ENCODE assay signal across 1 cellular context in the genomic region with DNA sequence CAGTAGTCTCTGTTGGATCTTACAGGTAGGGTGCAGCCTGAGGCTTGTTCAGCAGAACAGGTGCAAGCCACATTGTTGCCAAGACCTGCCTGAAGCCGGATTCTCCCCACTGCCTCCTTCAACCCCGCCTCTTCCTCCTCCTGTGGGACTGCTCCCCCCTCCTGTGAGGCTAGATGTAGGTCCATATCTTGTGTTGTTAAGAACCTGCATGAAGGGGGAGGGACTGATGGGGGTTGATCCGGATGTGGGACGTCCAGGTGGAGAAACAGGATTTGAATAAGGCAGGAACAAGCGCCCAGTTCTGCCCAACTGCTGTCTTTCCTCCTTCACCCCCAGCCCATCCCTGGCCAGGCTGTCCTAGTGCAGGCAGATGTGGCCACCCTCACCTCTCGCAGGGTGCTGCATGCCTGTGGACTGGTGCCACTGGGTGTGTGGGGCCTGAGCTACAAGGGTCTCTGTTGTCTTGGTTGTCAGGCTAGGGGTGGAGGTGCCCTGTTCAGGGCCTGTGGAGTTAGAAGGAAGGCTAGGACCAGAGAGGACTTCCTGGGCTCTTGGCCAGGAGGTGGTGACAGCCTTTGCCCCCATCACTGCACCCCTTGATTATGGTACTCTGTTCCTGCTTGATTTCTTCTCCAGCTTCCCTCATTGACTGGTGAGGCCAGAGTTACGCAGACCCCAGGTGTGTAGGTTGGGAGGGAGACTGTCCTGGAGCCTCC.
TF ChIP-seq lines count a peak whose summit lies in the region.

No MANE protein-coding gene starts in this region.

TF ChIP-seq in WTC11, 78 proteins besides CTCF, POLR2A, EP300 and RAD21 (continued from another document):
- TF ChIP-seq TEAD4 (CRISPR knock-in tag; IDR thresholded peaks at IDR 0.05) (no peak), ZNF416 (CRISPR knock-in tag; IDR thresholded peaks at IDR 0.05) (no peak), FOXJ3 (CRISPR knock-in tag; IDR thresholded peaks at IDR 0.05; ENCODE audit: borderline replicate concordance) (no peak), CREM (CRISPR knock-in tag; IDR thresholded peaks at IDR 0.05) (no peak), FOXK1 (CRISPR knock-in tag; IDR thresholded peaks at IDR 0.05) (no peak), TP53 (CRISPR knock-in tag; IDR thresholded peaks at IDR 0.05) (no peak), JAZF1 (CRISPR knock-in tag; IDR thresholded peaks at IDR 0.05) (no peak), MYBL2 (CRISPR knock-in tag; IDR thresholded peaks at IDR 0.05) (no peak), E2F4 (CRISPR knock-in tag; IDR thresholded peaks at IDR 0.05; ENCODE audit: borderline replicate concordance, low read depth) (no peak), ATF6 (CRISPR knock-in tag; IDR thresholded peaks at IDR 0.05) (no peak)
- TF ChIP-seq, protein P1, sequence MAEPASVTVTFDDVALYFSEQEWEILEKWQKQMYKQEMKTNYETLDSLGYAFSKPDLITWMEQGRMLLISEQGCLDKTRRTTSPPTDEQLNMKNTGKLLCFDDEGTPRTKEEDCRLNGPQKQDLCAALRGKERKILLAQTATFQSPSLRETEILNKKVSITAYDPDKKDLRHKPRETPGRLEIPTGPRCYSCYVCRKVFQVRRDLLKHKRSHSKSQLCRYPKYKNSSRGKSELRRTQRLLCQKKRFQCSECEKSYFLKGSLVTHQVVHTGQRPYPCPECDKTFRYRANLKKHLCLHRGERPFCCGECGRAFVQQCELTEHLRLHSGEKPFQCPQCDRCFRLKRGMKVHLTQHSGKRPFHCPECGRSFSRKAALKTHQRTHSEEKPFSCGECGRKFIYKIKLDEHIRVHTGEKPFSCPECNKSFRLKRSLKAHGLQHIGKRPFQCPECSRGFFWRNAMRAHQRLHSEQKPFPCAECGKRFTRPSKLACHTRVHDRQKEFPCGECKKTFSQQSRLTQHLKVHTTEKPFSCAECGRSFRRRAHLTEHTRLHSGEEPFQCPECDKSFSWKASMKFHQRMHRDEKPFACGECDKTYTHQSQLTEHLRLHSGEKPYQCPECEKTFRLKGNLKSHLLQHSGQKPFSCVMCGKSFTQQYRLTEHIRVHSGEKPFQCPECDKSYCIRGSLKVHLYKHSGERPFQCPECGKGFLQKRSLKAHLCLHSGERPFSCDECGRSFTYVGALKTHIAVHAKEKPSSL (CRISPR knock-in tag; conservative IDR thresholded peaks at IDR 0.05): no peak
- TF ChIP-seq, protein P2, sequence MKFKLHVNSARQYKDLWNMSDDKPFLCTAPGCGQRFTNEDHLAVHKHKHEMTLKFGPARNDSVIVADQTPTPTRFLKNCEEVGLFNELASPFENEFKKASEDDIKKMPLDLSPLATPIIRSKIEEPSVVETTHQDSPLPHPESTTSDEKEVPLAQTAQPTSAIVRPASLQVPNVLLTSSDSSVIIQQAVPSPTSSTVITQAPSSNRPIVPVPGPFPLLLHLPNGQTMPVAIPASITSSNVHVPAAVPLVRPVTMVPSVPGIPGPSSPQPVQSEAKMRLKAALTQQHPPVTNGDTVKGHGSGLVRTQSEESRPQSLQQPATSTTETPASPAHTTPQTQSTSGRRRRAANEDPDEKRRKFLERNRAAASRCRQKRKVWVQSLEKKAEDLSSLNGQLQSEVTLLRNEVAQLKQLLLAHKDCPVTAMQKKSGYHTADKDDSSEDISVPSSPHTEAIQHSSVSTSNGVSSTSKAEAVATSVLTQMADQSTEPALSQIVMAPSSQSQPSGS (CRISPR knock-in tag; IDR thresholded peaks at IDR 0.05; ENCODE audit: borderline replicate concordance, low read depth): no peak
- TF ChIP-seq, protein P3, sequence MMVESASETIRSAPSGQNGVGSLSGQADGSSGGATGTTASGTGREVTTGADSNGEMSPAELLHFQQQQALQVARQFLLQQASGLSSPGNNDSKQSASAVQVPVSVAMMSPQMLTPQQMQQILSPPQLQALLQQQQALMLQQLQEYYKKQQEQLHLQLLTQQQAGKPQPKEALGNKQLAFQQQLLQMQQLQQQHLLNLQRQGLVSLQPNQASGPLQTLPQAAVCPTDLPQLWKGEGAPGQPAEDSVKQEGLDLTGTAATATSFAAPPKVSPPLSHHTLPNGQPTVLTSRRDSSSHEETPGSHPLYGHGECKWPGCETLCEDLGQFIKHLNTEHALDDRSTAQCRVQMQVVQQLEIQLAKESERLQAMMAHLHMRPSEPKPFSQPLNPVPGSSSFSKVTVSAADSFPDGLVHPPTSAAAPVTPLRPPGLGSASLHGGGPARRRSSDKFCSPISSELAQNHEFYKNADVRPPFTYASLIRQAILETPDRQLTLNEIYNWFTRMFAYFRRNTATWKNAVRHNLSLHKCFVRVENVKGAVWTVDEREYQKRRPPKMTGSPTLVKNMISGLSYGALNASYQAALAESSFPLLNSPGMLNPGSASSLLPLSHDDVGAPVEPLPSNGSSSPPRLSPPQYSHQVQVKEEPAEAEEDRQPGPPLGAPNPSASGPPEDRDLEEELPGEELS (CRISPR knock-in tag; IDR thresholded peaks at IDR 0.05): no peak
TF ChIP-seq in WTC11: peak in this region for 0.
